ENCODE assay signal across 8 cellular contexts in genomic region chr12:55996715-55997534, GRCh38. TPM values are rescaled to one million over a fixed set of nuclear protein-coding genes. Genes with fewer than 3 reads are reported as not detected.
A peak's percentile ranks its signal among the peaks of the same experiment; 100 is the strongest.
DNase-seq lines count a peak whose midpoint lies in the region; ATAC-seq and TF ChIP-seq lines count a peak whose summit lies in the region.

TSS of gene SUOX (plus strand) at chr12:55997276. CDS start at chr12:56002222, 4,946 bp downstream.

- TF ChIP-seq POLR2A in erythroblast (IDR thresholded peaks at IDR 0.05; ENCODE audit: low read length): peak; percentile 69

- peaks cover 5% of the 10 kb centered on the region for H3K4me1 ChIP-seq in mesodermal cell (ENCODE audit: control insufficient read depth, insufficient read depth, low read length, poor library complexity, severe bottlenecking)

- peak; percentile 33 for ATAC-seq in CD4-positive, alpha-beta T cell (ENCODE audit: poor library complexity)
- ATAC-seq in GM18909 (IDR thresholded peaks at IDR 0.05; ENCODE audit: poor library complexity, unreplicated experiment) (peak; percentile 99), HG03095 (IDR thresholded peaks at IDR 0.05; ENCODE audit: unreplicated experiment) (peak; percentile 99)

- H3K4me1 Mint-ChIP-seq in CD4-positive, alpha-beta T cell (ENCODE audit: low read depth): peaks cover 23% of the 10 kb centered on the region

- intact Hi-C loops in CD4-positive, alpha-beta T cell (cut with DNase I, micrococcal nuclease): loop anchor here (1.0 to 2.0 kb wide), 3 partner anchors 32 to 44 kb away; partner anchors contain the start of gene RPS26 (in 2 of the 2)

- no peak for TF ChIP-seq CTCF in CD4-positive, alpha-beta T cell (IDR thresholded peaks at IDR 0.05)
- no peak for TF ChIP-seq CTCF in WI38 (IDR thresholded peaks at IDR 0.05; ENCODE audit: low read depth, low read length)

- POLR2A ChIA-PET in CD4-positive, alpha-beta T cell (lab: Charles Lee): interaction anchor here (0.6 to 2.9 kb wide), 11 partner anchors 10 to 252 kb away, joined by 3 to 22 read pairs (median 4); partner anchors contain the start of genes RAB5B and SMARCC2

- H3K36me3 Mint-ChIP-seq in CD4-positive, alpha-beta T cell (ENCODE audit: low read depth): peaks cover 24% of the 10 kb centered on the region

- H3K9me3 ChIP-seq in CD4-positive, alpha-beta T cell (ENCODE audit: control insufficient read depth, low read length): no peaks in the 10 kb centered on the region
- H3K9me3 ChIP-seq in mesodermal cell (ENCODE audit: control insufficient read depth, low read length): no peaks in the 10 kb centered on the region

- CTCF ChIA-PET in CD4-positive, alpha-beta T cell (lab: Charles Lee): interaction anchor here (1.0 to 2.5 kb wide), 17 partner anchors 10 to 258 kb away, joined by 3 to 20 read pairs (median 8); partner anchors contain the start of genes RAB5B, SMARCC2 and ZC3H10

- H3K9me3 Mint-ChIP-seq in CD4-positive, alpha-beta T cell: no peaks in the 10 kb centered on the region

- DNase-seq in CD4-positive, alpha-beta T cell: peak in 1 of 10 experiments; percentile 8
- peak; percentile 88 for DNase-seq in NCI-H2107 treated with DMSO at 0.1 percent for 48 hours (lab: John Stamatoyannopoulos, UW; ENCODE audit: unreplicated experiment)
- peak; percentile 92 to 95 for DNase-seq in erythroblast (lab: John Stamatoyannopoulos, UW)

- H3K27ac ChIP-seq in CD4-positive, alpha-beta T cell (ENCODE audit: low read depth, low read length): no peak within 1 kb of the TSS
- H3K27ac ChIP-seq in mesodermal cell (ENCODE audit: low read depth, low read length, severe bottlenecking) (peak within 1 kb of the TSS; percentile 69), temporal lobe (ENCODE audit: low read depth, low read length) (peak within 1 kb of the TSS; percentile 84)

- peaks cover 12% of the 10 kb centered on the region for H3K27me3 ChIP-seq in CD4-positive, alpha-beta T cell (ENCODE audit: control insufficient read depth, insufficient read depth, low read length)

- no peak within 1 kb of the TSS for H3K27ac Mint-ChIP-seq in CD4-positive, alpha-beta T cell

- peaks cover 40% of the 10 kb centered on the region for H3K36me3 ChIP-seq in mesodermal cell (ENCODE audit: control insufficient read depth, insufficient read depth, low read length)

- peak within 1 kb of the TSS; percentile 51 for H3K4me3 Mint-ChIP-seq in CD4-positive, alpha-beta T cell

- H3K4me3 ChIP-seq in WI38 (ENCODE audit: low read depth, low read length): peak within 1 kb of the TSS; percentile 73
- peak within 1 kb of the TSS; percentile 64 for H3K4me3 ChIP-seq in mesodermal cell (ENCODE audit: extremely low read depth, insufficient read depth, low read length, poor library complexity, severe bottlenecking)

- H3K27me3 Mint-ChIP-seq in CD4-positive, alpha-beta T cell: peaks cover 20% of the 10 kb centered on the region

- 7% methylated on average over 18 to 26 of the region's 27 CpGs for WGBS in mesodermal cell (ENCODE audit: insufficient coverage in 2 of 2), 2 experiments

RNA-seq across cellular contexts. Expression of gene SUOX, which starts in this region (rescaled TPM):
- 1 to 10 TPM in 1 of 2 experiments, under 1 TPM in 1; 0.82 to 1.2 TPM for total RNA-seq in CD4-positive, alpha-beta T cell
- polyA plus RNA-seq in mesodermal cell (2013, experiment 1 of 2): 17.1 TPM
- polyA plus RNA-seq in mesodermal cell (2013, experiment 2 of 2): 16.0 TPM
- 7.1 TPM for total RNA-seq in temporal lobe

Comparison
In these comparisons a context has a peak if more than half of its experiments do, and no peak if none do; other contexts are left out.
1. ATAC-seq: peak in every context shown above with its lines; median percentile 99 in GM18909; 99 in HG03095; 33 in CD4-positive, alpha-beta T cell.